ENCODE assay signal across 30 cellular contexts in the genomic region with DNA sequence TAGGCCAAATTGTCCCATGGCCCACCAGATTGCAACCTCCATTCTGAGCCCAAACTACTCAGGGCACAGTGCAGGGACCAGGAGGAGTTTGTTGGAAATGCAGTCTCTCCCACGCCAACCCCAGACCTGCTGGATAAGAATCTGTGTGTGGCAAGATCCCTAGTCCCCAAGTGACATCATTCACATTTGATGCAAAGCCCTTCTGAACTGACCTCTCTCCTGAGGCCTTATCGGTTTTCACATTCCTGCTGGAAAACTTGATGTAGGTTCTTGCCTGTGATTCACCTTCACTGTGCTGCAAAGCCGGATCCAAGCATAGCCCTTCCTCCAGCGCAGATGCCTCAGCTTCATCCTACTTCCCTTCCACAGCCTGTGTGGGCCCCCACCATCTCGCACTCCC.
"Had no signal": no experiment of that assay in that cellular context is flagged by ENCODE, and none has a peak within 500 bp of the region (broad histone marks: within the 10 kb centered on the region; RNA-seq: fewer than 3 reads in every experiment).

No MANE protein-coding gene starts in this region.

- H3K27me3 Mint-ChIP-seq: activated CD4-positive, alpha-beta T cell treated with anti-CD3 and anti-CD28 coated beads, Interleukin-2, amount 10 ng/mL, durations not matched to agents 24 days and 14 days; activated naive CD4-positive, alpha-beta T cell treated with anti-CD3 and anti-CD28 coated beads, Interleukin-2, amount 50 U/mL, for 24 hours; activated naive CD8-positive, alpha-beta T cell treated with anti-CD3 and anti-CD28 coated beads, Interleukin-2, amount 10 ng/mL, durations not matched to agents 7 days and 5 days; activated T-cell treated with anti-CD3 and anti-CD28 coated beads, Interleukin-2, amount 50 U/mL, for 24 hours had no signal

- DNase-seq: activated CD4-positive, alpha-beta T cell treated with anti-CD3 and anti-CD28 coated beads, Interleukin-2, amount 10 ng/mL, durations not matched to agents 24 days and 14 days; activated CD4-positive, alpha-beta T cell treated with anti-CD3 and anti-CD28 coated beads, Interleukin-2, amount 50 U/mL, for 4 hours; activated CD8-positive, alpha-beta T cell treated with anti-CD3 and anti-CD28 coated beads, Interleukin-2, amount 10 ng/mL, durations not matched to agents 7 days and 5 days; activated gamma-delta T cell; activated naive CD4-positive, alpha-beta T cell treated with Interleukin-2 at 50 U/mL for 16 hours; activated naive CD8-positive, alpha-beta T cell treated with anti-CD3 and anti-CD28 coated beads, Interleukin-2, amount 10 ng/mL, durations not matched to agents 7 days and 5 days; activated T-cell treated with anti-CD3 and anti-CD28 coated beads, Interleukin-2, amount 50 U/mL, for 24 hours; body of pancreas; Kasumi-1; KG1; MG63; NCI-H1048; NCI-H1105 treated with DMSO at 0.1 percent for 48 hours; NCI-H1436; NCI-H1694; NCI-H1930; NCI-H2081 treated with DMSO at 0.1 percent for 48 hours; NCI-H345; NCI-H524 treated with DMSO at 0.1 percent for 48 hours; SHP77 treated with DMSO at 0.1 percent for 48 hours; SK-N-SH had no signal

- H3K9me3 Mint-ChIP-seq: activated CD4-positive, alpha-beta T cell treated with anti-CD3 and anti-CD28 coated beads, Interleukin-2, amount 10 ng/mL, durations not matched to agents 24 days and 14 days; activated naive CD4-positive, alpha-beta T cell treated with anti-CD3 and anti-CD28 coated beads, Interleukin-2, amount 50 U/mL, for 24 hours; activated naive CD8-positive, alpha-beta T cell treated with anti-CD3 and anti-CD28 coated beads, Interleukin-2, amount 10 ng/mL, durations not matched to agents 7 days and 5 days; activated T-cell treated with anti-CD3 and anti-CD28 coated beads, Interleukin-2, amount 50 U/mL, for 24 hours; activated T-helper 2 cell treated with anti-CD3 and anti-CD28 coated beads, Interferon-gamma antibody, Interleukin-2, Interleukin-4, amounts not matched to agents 10 μg/mL and 5 μg/mL and 100 μg/mL, durations not matched to agents 14 hours and 24 hours and 36 hours; T-helper 1 cell treated with Interleukin-12 subunit alpha and Interleukin-12 subunit beta and Interleukin-4 antibody, amounts not matched to agents 30 μg/mL and 1 μg/mL, for 36 hours; T-helper 2 cell treated with Interferon-gamma antibody and Interleukin-4, amounts not matched to agents 5 μg/mL and 100 μg/mL, for 36 hours had no signal

- H3K27me3 ChIP-seq: body of pancreas, breast epithelium, MG63, SJSA1 had no signal

- H3K4me3 Mint-ChIP-seq: activated CD4-positive, alpha-beta T cell treated with anti-CD3 and anti-CD28 coated beads, Interleukin-2, amount 10 ng/mL, durations not matched to agents 24 days and 14 days; activated CD8-positive, alpha-beta T cell treated with anti-CD3 and anti-CD28 coated beads, Interleukin-2, amount 10 ng/mL, durations not matched to agents 7 days and 5 days; activated naive CD4-positive, alpha-beta T cell treated with anti-CD3 and anti-CD28 coated beads, Interleukin-2, amount 50 U/mL, for 24 hours; activated naive CD8-positive, alpha-beta T cell treated with anti-CD3 and anti-CD28 coated beads, Interleukin-2, amount 10 ng/mL, durations not matched to agents 7 days and 5 days; activated T-cell treated with anti-CD3 and anti-CD28 coated beads, Interleukin-2, amount 50 U/mL, for 24 hours; T-helper 1 cell treated with Interleukin-12 subunit alpha and Interleukin-12 subunit beta and Interleukin-4 antibody, amounts not matched to agents 30 μg/mL and 1 μg/mL, for 36 hours; T-helper 2 cell treated with Interferon-gamma antibody and Interleukin-4, amounts not matched to agents 5 μg/mL and 100 μg/mL, for 36 hours had no signal

- ATAC-seq: activated CD8-positive, alpha-beta T cell treated with anti-CD3 and anti-CD28 coated beads, Interleukin-2, amount 10 ng/mL, durations not matched to agents 7 days and 5 days; body of pancreas; Panc1 had no signal

- H3K36me3 Mint-ChIP-seq: activated naive CD4-positive, alpha-beta T cell treated with anti-CD3 and anti-CD28 coated beads, Interleukin-2, amount 50 U/mL, for 24 hours; activated naive CD8-positive, alpha-beta T cell treated with anti-CD3 and anti-CD28 coated beads, Interleukin-2, amount 10 ng/mL, durations not matched to agents 7 days and 5 days had no signal

- H3K4me1 Mint-ChIP-seq: activated naive CD4-positive, alpha-beta T cell treated with anti-CD3 and anti-CD28 coated beads, Interleukin-2, amount 50 U/mL, for 24 hours; activated naive CD8-positive, alpha-beta T cell treated with anti-CD3 and anti-CD28 coated beads, Interleukin-2, amount 10 ng/mL, durations not matched to agents 7 days and 5 days had no signal

- H3K9me3 ChIP-seq: body of pancreas, breast epithelium, MG63, SJSA1, SK-N-SH had no signal

- H3K9ac ChIP-seq: SK-N-SH had no signal

- H3K27ac ChIP-seq: body of pancreas, breast epithelium, SJSA1 had no signal

- H3K27ac Mint-ChIP-seq: activated CD4-positive, alpha-beta T cell treated with anti-CD3 and anti-CD28 coated beads, Interleukin-2, amount 10 ng/mL, durations not matched to agents 24 days and 14 days; activated CD8-positive, alpha-beta T cell treated with anti-CD3 and anti-CD28 coated beads, Interleukin-2, amount 10 ng/mL, durations not matched to agents 7 days and 5 days; activated naive CD4-positive, alpha-beta T cell treated with anti-CD3 and anti-CD28 coated beads, Interleukin-2, amount 50 U/mL, for 24 hours; activated naive CD8-positive, alpha-beta T cell treated with anti-CD3 and anti-CD28 coated beads, Interleukin-2, amount 10 ng/mL, durations not matched to agents 7 days and 5 days; activated T-cell treated with anti-CD3 and anti-CD28 coated beads, Interleukin-2, amount 50 U/mL, for 24 hours; activated T-helper 2 cell treated with anti-CD3 and anti-CD28 coated beads, Interferon-gamma antibody, Interleukin-2, Interleukin-4, amounts not matched to agents 10 μg/mL and 5 μg/mL and 100 μg/mL, durations not matched to agents 14 hours and 24 hours and 36 hours; T-helper 1 cell treated with Interleukin-12 subunit alpha and Interleukin-12 subunit beta and Interleukin-4 antibody, amounts not matched to agents 30 μg/mL and 1 μg/mL, for 36 hours; T-helper 2 cell treated with Interferon-gamma antibody and Interleukin-4, amounts not matched to agents 5 μg/mL and 100 μg/mL, for 36 hours had no signal

- H3K4me2 ChIP-seq: SK-N-SH had no signal

- FAIRE-seq: astrocyte, TTC549 had no signal

- H3K4me1 ChIP-seq: body of pancreas, breast epithelium had no signal

- H3K4me3 ChIP-seq: body of pancreas, breast epithelium, MG63, SJSA1 had no signal

- H3K36me3 ChIP-seq: breast epithelium, MG63, SJSA1 had no signal
